ENCODE assay signal across 10 cellular contexts in the genomic region with DNA sequence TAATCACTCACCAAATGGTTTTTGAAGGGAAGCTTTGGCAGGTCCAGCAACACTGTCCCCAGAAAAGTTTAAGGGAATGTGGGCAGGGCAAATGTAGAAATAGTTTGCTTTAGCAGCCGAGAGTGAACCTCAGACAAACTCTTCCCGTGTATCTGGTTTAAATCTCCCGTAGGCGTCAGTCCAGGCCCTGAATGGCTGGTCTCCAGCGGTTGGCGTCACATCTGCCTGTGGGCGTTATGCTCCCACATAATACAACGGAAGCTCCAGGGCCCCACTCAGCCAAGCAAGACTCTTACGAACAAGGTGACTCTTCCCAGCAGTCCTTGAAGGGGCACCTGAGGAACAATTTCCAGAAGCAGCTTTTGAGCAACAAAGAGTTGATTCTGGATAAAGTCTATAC. TPM values are rescaled to one million over a fixed set of nuclear protein-coding genes. Genes with fewer than 3 reads are reported as not detected.
DNase-seq lines count a peak whose midpoint lies in the region; ATAC-seq and TF ChIP-seq lines count a peak whose summit lies in the region.
"Had no signal": no experiment of that assay in that cellular context is flagged by ENCODE, and none has a peak within 500 bp of the region (broad histone marks: within the 10 kb centered on the region; RNA-seq: fewer than 3 reads in every experiment).

No MANE protein-coding gene starts in this region.

- no CpG with 5 or more reads among the region's 9 CpGs for WGBS in H9 (ENCODE audit: extremely low coverage, insufficient read length, low lambda C conversion rate)
- 49% methylated on average over 3 of the region's 9 CpGs for WGBS in right lobe of liver (ENCODE audit: insufficient coverage, low coverage, low lambda C conversion rate, missing lambda C conversion rate)
- 23% methylated on average over 4 of the region's 9 CpGs for WGBS in suprapubic skin

- no peak overlapping the region for H2AFZ ChIP-seq in H9 (ENCODE audit: low read length)

- H3K23ac ChIP-seq in H9 (ENCODE audit: insufficient read length, low read depth, low read length), result no peak overlapping the region

- no peak overlapping the region for H2AK5ac ChIP-seq in H9 (ENCODE audit: insufficient read length, low read length)

- H3K4ac ChIP-seq in H9 (ENCODE audit: low read depth, low read length), result no peak overlapping the region

- no peaks in the 10 kb centered on the region for H3K79me1 ChIP-seq in H9 (ENCODE audit: insufficient read depth, low read depth, low read length, poor library complexity, severe bottlenecking)

- no peak for TF ChIP-seq EP300 in suprapubic skin (IDR thresholded peaks at IDR 0.05)

- no peaks in the 10 kb centered on the region for H4K20me1 ChIP-seq in H9 (ENCODE audit: control insufficient read depth, insufficient read depth, insufficient read length)

- no peaks in the 10 kb centered on the region for H3K36me3 ChIP-seq in ascending aorta
- no peaks in the 10 kb centered on the region for H3K36me3 ChIP-seq in right lobe of liver
- no peaks in the 10 kb centered on the region for H3K36me3 ChIP-seq in suprapubic skin

- H2BK15ac ChIP-seq in H9 (ENCODE audit: low read depth, low read length), result no peak overlapping the region

- H3K27me3 ChIP-seq in H9 (ENCODE audit: insufficient read depth, low read length) (no peaks in the 10 kb centered on the region), ascending aorta (no peaks in the 10 kb centered on the region), right lobe of liver (no peaks in the 10 kb centered on the region), suprapubic skin (no peaks in the 10 kb centered on the region)

- H2BK20ac ChIP-seq in H9 (ENCODE audit: low read depth, low read length, poor library complexity, severe bottlenecking), result no peak overlapping the region

- no peak for TF ChIP-seq CTCF in H9 (conservative IDR thresholded peaks at IDR 0.05)
- no peak for TF ChIP-seq CTCF in ascending aorta (IDR thresholded peaks at IDR 0.05)
- TF ChIP-seq CTCF in right lobe of liver (IDR thresholded peaks at IDR 0.05), result no peak
- no peak for TF ChIP-seq CTCF in suprapubic skin (IDR thresholded peaks at IDR 0.05)

- no peak overlapping the region for H4K91ac ChIP-seq in H9 (ENCODE audit: insufficient read length, low read depth, low read length)

- H3K9me3 ChIP-seq in H9 (ENCODE audit: control insufficient read depth, low read depth, low read length) (no peaks in the 10 kb centered on the region), ascending aorta (no peaks in the 10 kb centered on the region), right lobe of liver (no peaks in the 10 kb centered on the region), suprapubic skin (no peaks in the 10 kb centered on the region)

- H3K27me3 Mint-ChIP-seq in H9 (ENCODE audit: low read depth), result no peaks in the 10 kb centered on the region
- H3K27me3 Mint-ChIP-seq: dendritic cell treated with granulocyte-macrophage colony-stimulating factor and Interleukin-4, amounts not matched to agents 40 ng/mL and 50 ng/mL, for 4 days had no signal

- ATAC-seq in right lobe of liver, result peak; percentile 9 to 42 (median 36)
- ATAC-seq in GM21423 (IDR thresholded peaks at IDR 0.05; ENCODE audit: unreplicated experiment), result no peak
- no peak for ATAC-seq in HG03108 (IDR thresholded peaks at IDR 0.05; ENCODE audit: unreplicated experiment)
- ATAC-seq: stimulated activated effector memory CD8-positive, alpha-beta T cell treated with anti-CD3 and anti-CD28 coated beads, Interleukin-12 subunit alpha, Interleukin-12 subunit beta, amount 100 ng/mL, for 72 hours had no signal

- no peak overlapping the region for H2BK120ac ChIP-seq in H9 (ENCODE audit: low read depth, low read length, poor library complexity, severe bottlenecking)

- TF ChIP-seq POLR2A in right lobe of liver (IDR thresholded peaks at IDR 0.05), result peak; percentile 50
- no peak for TF ChIP-seq POLR2A in suprapubic skin (IDR thresholded peaks at IDR 0.05)

- peaks cover 9 to 10% of the 10 kb centered on the region in 2 experiments for H3K4me1 Mint-ChIP-seq in H9

- no peak overlapping the region for H3K27ac ChIP-seq in H9 (ENCODE audit: insufficient read length, low read depth, low read length)
- H3K27ac ChIP-seq in ascending aorta, result peak overlapping the region; percentile 83 to 91
- H3K27ac ChIP-seq in right lobe of liver, result peak overlapping the region; percentile 69 to 84 (median 76)
- peak overlapping the region; percentile 91 for H3K27ac ChIP-seq in suprapubic skin

- H3K9me3 Mint-ChIP-seq in H9, result no peaks in the 10 kb centered on the region
- H3K9me3 Mint-ChIP-seq: activated T-helper 1 cell treated with anti-CD3 and anti-CD28 coated beads, Interleukin-12 subunit alpha, Interleukin-12 subunit beta, Interleukin-2, Interleukin-4 antibody, amounts not matched to agents 30 ng/mL and 10 ng/mL and 1 ng/mL, durations not matched to agents 14 hours and 24 hours and 36 hours; dendritic cell treated with granulocyte-macrophage colony-stimulating factor and Interleukin-4, amounts not matched to agents 40 ng/mL and 50 ng/mL, for 4 days; stimulated activated effector memory CD8-positive, alpha-beta T cell treated with anti-CD3 and anti-CD28 coated beads, Interleukin-12 subunit alpha, Interleukin-12 subunit beta, amount 100 ng/mL, for 72 hours had no signal

- no peak overlapping the region for H3K14ac ChIP-seq in H9 (ENCODE audit: insufficient read depth, low read length)

- no peaks in the 10 kb centered on the region; the same call in 1 of the 2 replicates for H3K79me2 ChIP-seq in H9 (ENCODE audit: insufficient read depth, low read length)

- no peak overlapping the region for H3K27ac Mint-ChIP-seq in H9
- H3K27ac Mint-ChIP-seq: dendritic cell treated with granulocyte-macrophage colony-stimulating factor and Interleukin-4, amounts not matched to agents 40 ng/mL and 50 ng/mL, for 4 days; stimulated activated effector memory CD8-positive, alpha-beta T cell treated with anti-CD3 and anti-CD28 coated beads, Interleukin-12 subunit alpha, Interleukin-12 subunit beta, amount 100 ng/mL, for 72 hours had no signal

- H3K4me2 ChIP-seq in H9 (ENCODE audit: insufficient read depth, insufficient read length, low read length), result peak overlapping the region; percentile 96

- no peak overlapping the region for H4K8ac ChIP-seq in H9 (replicated peaks; ENCODE audit: insufficient read length, low read depth, low read length)

- H3K4me3 Mint-ChIP-seq in H9, result no peak overlapping the region
- H3K4me3 Mint-ChIP-seq: activated T-helper 1 cell treated with anti-CD3 and anti-CD28 coated beads, Interleukin-12 subunit alpha, Interleukin-12 subunit beta, Interleukin-2, Interleukin-4 antibody, amounts not matched to agents 30 ng/mL and 10 ng/mL and 1 ng/mL, durations not matched to agents 14 hours and 24 hours and 36 hours; dendritic cell treated with granulocyte-macrophage colony-stimulating factor and Interleukin-4, amounts not matched to agents 40 ng/mL and 50 ng/mL, for 4 days; stimulated activated effector memory CD8-positive, alpha-beta T cell treated with anti-CD3 and anti-CD28 coated beads, Interleukin-12 subunit alpha, Interleukin-12 subunit beta, amount 100 ng/mL, for 72 hours had no signal

- H3T11ph ChIP-seq in H9 (ENCODE audit: low read length), result no peak overlapping the region

- H3K4me3 ChIP-seq in ascending aorta, result peak overlapping the region in 1 of 2 donors; percentile 84
- H3K4me3 ChIP-seq in right lobe of liver, result peak overlapping the region in 2 of 3 donors; percentile 65 to 75
- no peak overlapping the region for H3K4me3 ChIP-seq in suprapubic skin

- H3K18ac ChIP-seq in H9 (ENCODE audit: insufficient read length, low read depth, low read length), result no peak overlapping the region

- no peak overlapping the region for H3K9ac ChIP-seq in H9 (ENCODE audit: extremely low read depth, insufficient read length, low read length)

- H3K56ac ChIP-seq in H9 (ENCODE audit: insufficient read length, low read depth, low read length), result no peak overlapping the region

- peaks cover 2% of the 10 kb centered on the region; the same call in 1 of the 2 replicates for H3K4me1 ChIP-seq in H9 (ENCODE audit: insufficient read depth, low read length)
- peaks cover 0 to 6% of the 10 kb centered on the region in 2 donors for H3K4me1 ChIP-seq in ascending aorta
- H3K4me1 ChIP-seq in right lobe of liver, result peaks cover 0 to 16% (median 6%) of the 10 kb centered on the region in 4 donors
- peaks cover 41% of the 10 kb centered on the region for H3K4me1 ChIP-seq in suprapubic skin

- DNase-seq in H9 (no peak), ascending aorta (ENCODE audit: low spot score in 2 of 2) (peak in 1 of 2 donors; percentile 69), right lobe of liver (peak; percentile 73 to 82 (median 81)), suprapubic skin (ENCODE audit: low spot score in 2 of 2) (peak; percentile 85), SIG-M5 (lab: John Stamatoyannopoulos, UW) (no peak)

- no peaks in the 10 kb centered on the region for H3K36me3 Mint-ChIP-seq in H9 (ENCODE audit: insufficient read depth in 1 of 3, low read depth in 3 of 3)
- H3K36me3 Mint-ChIP-seq: stimulated activated effector memory CD8-positive, alpha-beta T cell treated with anti-CD3 and anti-CD28 coated beads, Interleukin-12 subunit alpha, Interleukin-12 subunit beta, amount 100 ng/mL, for 72 hours had no signal

- H2BK12ac ChIP-seq in H9 (ENCODE audit: insufficient read length, low read depth, low read length), result no peak overlapping the region

- no peak overlapping the region for H4K5ac ChIP-seq in H9 (ENCODE audit: insufficient read length, low read depth, low read length)

- no peak overlapping the region for H2BK5ac ChIP-seq in H9 (ENCODE audit: insufficient read length, low read length)

- peaks cover 9% of the 10 kb centered on the region for H3K23me2 ChIP-seq in H9 (ENCODE audit: insufficient read length, low read depth, low read length, poor library complexity, severe bottlenecking)

- intact Hi-C loops in ascending aorta (cut with DNase I), result no loop called here
- intact Hi-C loops in right lobe of liver (cut with DNase I), result no loop called here

RNA-seq across cellular contexts. Expression of gene ZC2HC1C, which starts 0.9 kb away (rescaled TPM):
- total RNA-seq in H9 (2021) (1.4 and 1.5 TPM in 2 replicates), ascending aorta (not detected), right lobe of liver (1 to 10 TPM; 2.1 to 9.6 (median 3.1) TPM), suprapubic skin (1 to 10 TPM in 2 of 4 donors, under 1 TPM in 2; 0.32 to 5.9 (median 1.2) TPM)

RNA-seq across cellular contexts. Expression of gene ACYP1, which starts 6.6 kb away (rescaled TPM):
- total RNA-seq in H9 (2021), result 15.5 and 18.9 TPM in 2 replicates
- not detected for total RNA-seq in ascending aorta
- total RNA-seq in right lobe of liver, result 1 to 10 TPM; 1.7 to 6.6 (median 3.6) TPM
- total RNA-seq in suprapubic skin, result 10 to 100 TPM; 19.2 to 40.6 (median 23.0) TPM

RNA-seq across cellular contexts. Expression of gene MLH3, which starts 19.1 kb away (rescaled TPM):
- 21.0 and 23.0 TPM in 2 replicates for total RNA-seq in H9 (2021)
- total RNA-seq in ascending aorta, result 23.9 TPM
- 10 to 100 TPM in 5 of 6 experiments, 1 to 10 TPM in 1; 9.6 to 20.2 (median 13.2) TPM for total RNA-seq in right lobe of liver
- total RNA-seq in suprapubic skin, result 10 to 100 TPM in 3 of 4 donors, 1 to 10 TPM in 1; 8.6 to 27.0 (median 14.1) TPM

RNA-seq across cellular contexts. Expression of gene NEK9, which starts 56.5 kb away (rescaled TPM):
- total RNA-seq in H9 (2021) (56.5 and 61.4 TPM in 2 replicates), ascending aorta (116 TPM), right lobe of liver (10 to 100 TPM; 22.2 to 56.8 (median 39.6) TPM), suprapubic skin (10 to 100 TPM; 22.2 to 58.3 (median 34.3) TPM)

Comparison
In these comparisons a context has a peak if more than half of its experiments do, and no peak if none do; other contexts are left out.
1. DNase-seq: peak in right lobe of liver (3 of 3) and suprapubic skin (2 of 2); none in H9 (single experiment) and SIG-M5 (single experiment).
2. ATAC-seq: peak in right lobe of liver (4 of 4); none in GM21423 (single experiment) and HG03108 (single experiment).